ENCODE assay signal across 1 cellular context in the genomic region with DNA sequence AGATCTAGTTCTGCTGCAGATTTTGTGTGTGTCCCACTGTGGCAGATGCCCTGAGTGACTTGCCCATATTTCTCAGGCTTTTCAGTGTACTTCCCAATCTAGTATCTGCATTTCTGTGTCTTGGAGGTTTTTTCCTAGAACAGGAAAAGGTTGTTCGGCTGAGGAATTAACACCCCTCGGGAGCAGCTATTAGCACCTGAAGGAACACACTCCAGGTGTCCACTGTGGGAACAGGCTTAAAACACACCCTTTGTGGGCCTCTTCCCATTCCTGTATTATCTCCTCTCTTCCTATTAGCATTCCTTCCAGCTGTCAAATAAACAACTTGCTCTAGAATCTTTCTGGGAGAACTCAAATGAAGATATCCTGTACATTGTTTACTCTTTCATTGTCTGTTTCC.
A peak's percentile ranks its signal among the peaks of the same experiment; 100 is the strongest.
TF ChIP-seq lines count a peak whose summit lies in the region.

No MANE protein-coding gene starts in this region.

TF ChIP-seq in H1, 55 proteins besides CTCF, POLR2A, EP300 and RAD21:
- TF ChIP-seq KDM4A (IDR thresholded peaks at IDR 0.05; ENCODE audit: low read depth, low read length, severe bottlenecking): no peak
- no peak for TF ChIP-seq RFX5 (IDR thresholded peaks at IDR 0.05; ENCODE audit: borderline replicate concordance, low read depth, low read length)
- no peak for TF ChIP-seq FOSL1 (IDR thresholded peaks at IDR 0.05; ENCODE audit: insufficient read depth, low read depth, low read length)
- TF ChIP-seq GTF2F1 (IDR thresholded peaks at IDR 0.05; ENCODE audit: borderline replicate concordance, low read depth, low read length): no peak
- TF ChIP-seq BACH1 (IDR thresholded peaks at IDR 0.05; ENCODE audit: low read length): 0 out of 2 replicates have a peak, but pooled peaks have one; percentile 10
- no peak for TF ChIP-seq MAFK (IDR thresholded peaks at IDR 0.05; ENCODE audit: low read depth, low read length)
- no peak for TF ChIP-seq TAF1 (IDR thresholded peaks at IDR 0.05; ENCODE audit: low read depth, low read length)
- TF ChIP-seq SAP30 (IDR thresholded peaks at IDR 0.05; ENCODE audit: insufficient read depth, insufficient replicate concordance, low read length): no peak
- TF ChIP-seq EGR1 (IDR thresholded peaks at IDR 0.05; ENCODE audit: borderline replicate concordance, low read depth, low read length): no peak
- no peak for TF ChIP-seq SIX5 (IDR thresholded peaks at IDR 0.05; ENCODE audit: low read depth, low read length)
- peak; percentile 85 to 98; a peak in 2 of 4 replicates for TF ChIP-seq HDAC2 (IDR thresholded peaks at IDR 0.05; ENCODE audit: borderline replicate concordance in 1 of 2, low read depth in 2 of 2, low read length in 2 of 2)
- no peak for TF ChIP-seq TBP (IDR thresholded peaks at IDR 0.05; ENCODE audit: low read depth, low read length)
- TF ChIP-seq TEAD4 (IDR thresholded peaks at IDR 0.05; ENCODE audit: low read depth, low read length): peak; percentile 76
- no peak for TF ChIP-seq PHF8 (conservative IDR thresholded peaks at IDR 0.05; ENCODE audit: low read depth, low read length)
- TF ChIP-seq KDM1A (IDR thresholded peaks at IDR 0.05; ENCODE audit: borderline replicate concordance, low read length): no peak
- TF ChIP-seq SP2 (IDR thresholded peaks at IDR 0.05; ENCODE audit: low read length): no peak
- peak; percentile 76; the same call in 1 of the 2 replicates for TF ChIP-seq SP1 (IDR thresholded peaks at IDR 0.05; ENCODE audit: low read depth, low read length)
